ENCODE assay signal across 1 cellular context in genomic region chr15:85412956-85413854, GRCh38.
A peak's percentile ranks its signal among the peaks of the same experiment; 100 is the strongest.
TF ChIP-seq lines count a peak whose summit lies in the region.

No MANE protein-coding gene starts in this region.

TF ChIP-seq in HCT116, 20 proteins besides CTCF, POLR2A, EP300 and RAD21 (continued from another document):
- no peak for TF ChIP-seq ZNF274 (IDR thresholded peaks at IDR 0.05; ENCODE audit: low read depth, low read length)
- TF ChIP-seq MAX (IDR thresholded peaks at IDR 0.05): peak; percentile 87
